Comparison of ENCODE assay signal across 25 cellular contexts in the genomic region with DNA sequence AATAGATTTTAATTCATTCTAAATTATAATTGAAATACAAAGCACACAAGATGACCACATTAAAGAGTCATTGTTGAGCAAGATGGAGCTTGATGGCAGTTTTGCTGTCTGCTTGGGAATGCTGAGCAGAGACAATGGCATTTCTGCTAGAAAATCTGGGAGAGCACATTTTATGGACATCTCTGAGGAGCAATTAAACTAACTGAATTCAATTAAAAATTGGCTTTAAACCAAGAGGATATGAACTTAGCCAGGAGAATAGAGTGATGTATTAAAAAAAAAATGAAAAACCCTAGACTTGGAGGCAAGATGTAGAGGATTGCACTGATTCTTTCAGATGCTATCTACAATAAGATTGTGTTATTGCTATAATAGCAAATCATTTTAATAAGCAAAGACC. TPM values are rescaled to one million over a fixed set of nuclear protein-coding genes. Genes with fewer than 3 reads are reported as not detected.
"Had no signal": no experiment of that assay in that cellular context is flagged by ENCODE, and none has a peak within 500 bp of the region (broad histone marks: within the 10 kb centered on the region; RNA-seq: fewer than 3 reads in every experiment).

No MANE protein-coding gene starts in this region.

- H3K4me1 ChIP-seq: pancreas, prostate gland, right lobe of liver, sigmoid colon, stomach, thyroid gland, tibial nerve, upper lobe of left lung, vagina had no signal

- ATAC-seq: natural killer cell treated with Interleukin-12 subunit alpha and Interleukin-12 subunit beta and Interleukin-15 and Interleukin-18, amount 100 ng/mL, for 72 hours; pancreas; right cardiac atrium; right lobe of liver; stimulated activated effector memory CD8-positive, alpha-beta T cell treated with anti-CD3 and anti-CD28 coated beads, Interleukin-12 subunit alpha, Interleukin-12 subunit beta, amount 100 ng/mL, for 72 hours; stimulated activated naive B cell treated with anti-CD40 and anti-IgM and Interleukin-4, amounts not matched to agents 10 μg/mL and 1 μg/mL and 100 μg/mL, for 72 hours had no signal

- H3K4me3 ChIP-seq: pancreas, prostate gland, right lobe of liver, sigmoid colon, stomach, thoracic aorta, thyroid gland, tibial nerve, upper lobe of left lung, vagina had no signal

- H3K9me3 ChIP-seq: neutrophil, pancreas, prostate gland, right lobe of liver, sigmoid colon, stomach, thoracic aorta, thyroid gland, tibial nerve, upper lobe of left lung, vagina had no signal

- H3K36me3 ChIP-seq: neutrophil, pancreas, prostate gland, right lobe of liver, sigmoid colon, stomach, thoracic aorta, thyroid gland, tibial nerve, upper lobe of left lung, vagina had no signal

- DNase-seq: nephron progenitor cell; nucleus accumbens; pancreas; right cardiac atrium; right lobe of liver; sigmoid colon; small intestine; stimulated activated CD4-positive, alpha-beta T cell treated with anti-CD3 and anti-CD28 coated beads, Interleukin-15, amount 100 ng/mL, for 24 hours; stimulated activated CD4-positive, alpha-beta T cell treated with anti-CD3 and anti-CD28 coated beads, Interleukin-2, amount 100 ng/mL, for 24 hours; stimulated activated CD4-positive, alpha-beta T cell treated with anti-CD3 and anti-CD28 coated beads, Interleukin-2, amount 100 ng/mL, for 48 hours; stimulated activated CD4-positive, alpha-beta T cell treated with anti-CD3 and anti-CD28 coated beads, Interleukin-4, amount 100 ng/mL, for 24 hours; stimulated activated naive B cell treated with anti-CD40 and anti-IgM and Interleukin-4, amounts not matched to agents 10 μg/mL and 1 μg/mL and 100 μg/mL, for 72 hours; stimulated activated naive CD4-positive, alpha-beta T cell treated with Interleukin-2 at 50 U/mL for 16 hours; stomach; thyroid gland; trophoblast cell; upper lobe of left lung had no signal

RNA-seq across cellular contexts. Expression of gene ADGRB3, which starts 19.1 kb away (rescaled TPM):
- total RNA-seq: natural killer cell treated with Interleukin-12 subunit alpha and Interleukin-12 subunit beta and Interleukin-15 and Interleukin-18, amount 100 ng/mL, for 72 hours; pulmonary artery endothelial cell had no signal
